Comparison of ENCODE assay signal across 14 cellular contexts in genomic region chr2:156401863-156402262, GRCh38. TPM values are rescaled to one million over a fixed set of nuclear protein-coding genes. Genes with fewer than 3 reads are reported as not detected.
DNase-seq lines count a peak whose midpoint lies in the region; ATAC-seq, FAIRE-seq and TF ChIP-seq lines count a peak whose summit lies in the region.
"Had no signal": no experiment of that assay in that cellular context is flagged by ENCODE, and none has a peak within 500 bp of the region (broad histone marks: within the 10 kb centered on the region; RNA-seq: fewer than 3 reads in every experiment).

No MANE protein-coding gene starts in this region.

- H3K27me3 Mint-ChIP-seq in CD4-positive, alpha-beta memory T cell = peaks cover 0 to 8% of the 10 kb centered on the region in 2 donors
- H3K27me3 Mint-ChIP-seq in astrocyte (ENCODE audit: low read depth, unreplicated experiment) = no peaks in the 10 kb centered on the region

- no peak for DNase-seq in CD4-positive, alpha-beta memory T cell
- no peak for DNase-seq in astrocyte (ENCODE audit: low read depth)
- DNase-seq in NCI-H2107 (lab: John Stamatoyannopoulos, UW) = no peak
- no peak for DNase-seq in RWPE1 (ENCODE audit: low spot score)
- no peak for DNase-seq in SK-N-DZ (ENCODE audit: low spot score)
- DNase-seq: activated effector memory CD4-positive, alpha-beta T cell treated with Interleukin-2 at 50 U/mL for 16 hours; cortex of kidney; hypothalamus; stimulated activated naive CD4-positive, alpha-beta T cell had no signal

- no peak overlapping the region for H3K27ac ChIP-seq in CD4-positive, alpha-beta memory T cell (ENCODE audit: low read depth, low read length)
- H3K27ac ChIP-seq in KMS-11 (no peak overlapping the region), astrocyte (ENCODE audit: low read depth, low read length) (no peak overlapping the region), RWPE1 (no peak overlapping the region)

- H3K4me3 Mint-ChIP-seq in CD4-positive, alpha-beta memory T cell = peak overlapping the region in 1 of 8 donors; percentile 22
- no peak overlapping the region for H3K4me3 Mint-ChIP-seq in astrocyte (ENCODE audit: unreplicated experiment)

- POLR2A ChIA-PET in CD4-positive, alpha-beta memory T cell (lab: Charles Lee; ENCODE audit: partially characterized antibody) = interaction anchor here (0.9 to 3.6 kb wide), 2 partner anchors 60 to 69 kb away, joined by 3 to 87 read pairs; partner anchors contain the start of gene NR4A2
- POLR2A ChIA-PET in RWPE1 (lab: Yijun Ruan, JAX; ENCODE audit: low non-redundant PET) = no interaction called here

- H3K9me3 Mint-ChIP-seq in CD4-positive, alpha-beta memory T cell = peaks cover 0 to 8% (median 0%) of the 10 kb centered on the region in 8 donors
- no peaks in the 10 kb centered on the region for H3K9me3 Mint-ChIP-seq in astrocyte (ENCODE audit: unreplicated experiment)
- H3K9me3 Mint-ChIP-seq: nephron had no signal

- H3K79me2 ChIP-seq in KMS-11 (ENCODE audit: insufficient read depth, low read depth) = no peaks in the 10 kb centered on the region
- no peaks in the 10 kb centered on the region for H3K79me2 ChIP-seq in astrocyte (ENCODE audit: insufficient read depth, low read length)

- peaks cover 8% of the 10 kb centered on the region for H3K4me1 ChIP-seq in CD4-positive, alpha-beta memory T cell (ENCODE audit: insufficient read depth, low read length)
- H3K4me1 ChIP-seq in KMS-11 (ENCODE audit: low read depth, poor library complexity, severe bottlenecking) = peaks cover 21% of the 10 kb centered on the region
- peaks cover 4% of the 10 kb centered on the region for H3K4me1 ChIP-seq in astrocyte (ENCODE audit: insufficient read depth, low read length)
- H3K4me1 ChIP-seq in neuron (ENCODE audit: insufficient read depth, low read length) = peaks cover 8% of the 10 kb centered on the region

- no peaks in the 10 kb centered on the region for H3K27me3 ChIP-seq in CD4-positive, alpha-beta memory T cell (ENCODE audit: insufficient read depth, low read length)
- H3K27me3 ChIP-seq in KMS-11 (ENCODE audit: insufficient read depth, low read depth) = no peaks in the 10 kb centered on the region
- no peaks in the 10 kb centered on the region for H3K27me3 ChIP-seq in astrocyte (ENCODE audit: insufficient read depth, low read length)
- H3K27me3 ChIP-seq in neuron (ENCODE audit: insufficient read depth, low read length) = no peaks in the 10 kb centered on the region

- intact Hi-C loops in CD4-positive, alpha-beta memory T cell (cut with micrococcal nuclease) = loop anchor here (1.0 to 10.0 kb wide), 2 partner anchors 61 to 183 kb away; no protein-coding TSS in a partner anchor

- H3K9me3 ChIP-seq in CD4-positive, alpha-beta memory T cell (ENCODE audit: control insufficient read depth in 1 of 2, low read length in 2 of 2) = no peaks in the 10 kb centered on the region
- no peaks in the 10 kb centered on the region for H3K9me3 ChIP-seq in astrocyte (ENCODE audit: insufficient read depth, low read depth, low read length)
- H3K9me3 ChIP-seq in neuron (ENCODE audit: low read length) = no peaks in the 10 kb centered on the region

- FAIRE-seq in astrocyte (lab: Jason Lieb, UNC) = no peak

- H2AFZ ChIP-seq in KMS-11 (ENCODE audit: low read depth) (0 out of 2 replicates have a peak overlapping the region, but pooled peaks have one; percentile 1), astrocyte (ENCODE audit: low read depth, low read length) (no peak overlapping the region), neuron (ENCODE audit: low read depth, low read length) (no peak overlapping the region)

- peaks cover 0 to 10% of the 10 kb centered on the region in 2 donors for H3K36me3 Mint-ChIP-seq in CD4-positive, alpha-beta memory T cell
- no peaks in the 10 kb centered on the region for H3K36me3 Mint-ChIP-seq in astrocyte (ENCODE audit: low read depth, unreplicated experiment)

- no peaks in the 10 kb centered on the region for H3K36me3 ChIP-seq in CD4-positive, alpha-beta memory T cell (ENCODE audit: insufficient read depth, low read length)
- no peaks in the 10 kb centered on the region for H3K36me3 ChIP-seq in KMS-11 (ENCODE audit: insufficient read depth)
- H3K36me3 ChIP-seq in astrocyte (ENCODE audit: insufficient read depth, low read length) = no peaks in the 10 kb centered on the region
- H3K36me3 ChIP-seq in neuron (ENCODE audit: insufficient read depth, low read length) = no peaks in the 10 kb centered on the region

- CTCF ChIA-PET in CD4-positive, alpha-beta memory T cell (lab: Charles Lee; ENCODE audit: partially characterized antibody) = interaction anchor here (1.0 to 4.3 kb wide), 3 partner anchors 59 to 188 kb away, joined by 3 to 41 read pairs (median 14); partner anchors contain the start of gene NR4A2
- CTCF ChIA-PET in RWPE1 (lab: Yijun Ruan, JAX) = no interaction called here

- TF ChIP-seq CTCF in KMS-11 (conservative IDR thresholded peaks at IDR 0.05; ENCODE audit: low read depth, low read length) = no peak
- no peak for TF ChIP-seq CTCF in astrocyte (IDR thresholded peaks at IDR 0.05; ENCODE audit: insufficient read depth, low read depth, low read length)
- no peak for TF ChIP-seq CTCF in RWPE1 (conservative IDR thresholded peaks at IDR 0.05; ENCODE audit: low read depth)

- H3K9ac ChIP-seq in KMS-11 (no peak overlapping the region), astrocyte (ENCODE audit: low read length) (no peak overlapping the region)

- peaks cover 16 to 36% (median 22%) of the 10 kb centered on the region in 4 donors for H3K4me1 Mint-ChIP-seq in CD4-positive, alpha-beta memory T cell
- H3K4me1 Mint-ChIP-seq in astrocyte (ENCODE audit: low read depth, unreplicated experiment) = peaks cover 1% of the 10 kb centered on the region

- no peak overlapping the region for H3K4me3 ChIP-seq in CD4-positive, alpha-beta memory T cell (ENCODE audit: low read length in 2 of 2)
- no peak overlapping the region for H3K4me3 ChIP-seq in KMS-11 (IDR thresholded peaks at IDR 0.05; ENCODE audit: insufficient read depth, low read depth, low read length)
- no peak overlapping the region for H3K4me3 ChIP-seq in astrocyte (ENCODE audit: insufficient read depth, low read depth, low read length)
- peak overlapping the region; percentile 64 for H3K4me3 ChIP-seq in neuron (ENCODE audit: low read length)

- H4K20me1 ChIP-seq in KMS-11 (ENCODE audit: insufficient read depth) (no peaks in the 10 kb centered on the region), astrocyte (ENCODE audit: insufficient read depth, low read length) (no peaks in the 10 kb centered on the region)

- H3K4me2 ChIP-seq in KMS-11 (peak overlapping the region; percentile 74), astrocyte (ENCODE audit: low read length) (peak overlapping the region; percentile 91)

- peak overlapping the region in 4 of 7 donors; percentile 23 to 100 (median 50) for H3K27ac Mint-ChIP-seq in CD4-positive, alpha-beta memory T cell
- no peak overlapping the region for H3K27ac Mint-ChIP-seq in astrocyte (ENCODE audit: unreplicated experiment)

- ATAC-seq in GM21423 (IDR thresholded peaks at IDR 0.05; ENCODE audit: unreplicated experiment) = no peak
- ATAC-seq: left lobe of liver had no signal

RNA-seq across cellular contexts. Expression of gene GPD2, which starts 34.3 kb away (rescaled TPM):
- total RNA-seq in CD4-positive, alpha-beta memory T cell = 10 to 100 TPM; 12.2 to 13.1 TPM
- 1 to 10 TPM; 3.5 to 7.8 TPM for polyA plus RNA-seq in CD4-positive, alpha-beta memory T cell
- total RNA-seq in astrocyte = 27.5 and 29.0 TPM in 2 replicates
- polyA plus RNA-seq in SK-N-DZ (2014; cell fraction: cytosol; rRNA removed) = 7.6 and 12.2 TPM in 2 replicates
- polyA plus RNA-seq in SK-N-DZ (2014; cell fraction: nucleus; rRNA removed) = 5.6 and 17.3 TPM in 2 replicates
